Comparison of ENCODE assay signal across 10 cellular contexts in the genomic region with DNA sequence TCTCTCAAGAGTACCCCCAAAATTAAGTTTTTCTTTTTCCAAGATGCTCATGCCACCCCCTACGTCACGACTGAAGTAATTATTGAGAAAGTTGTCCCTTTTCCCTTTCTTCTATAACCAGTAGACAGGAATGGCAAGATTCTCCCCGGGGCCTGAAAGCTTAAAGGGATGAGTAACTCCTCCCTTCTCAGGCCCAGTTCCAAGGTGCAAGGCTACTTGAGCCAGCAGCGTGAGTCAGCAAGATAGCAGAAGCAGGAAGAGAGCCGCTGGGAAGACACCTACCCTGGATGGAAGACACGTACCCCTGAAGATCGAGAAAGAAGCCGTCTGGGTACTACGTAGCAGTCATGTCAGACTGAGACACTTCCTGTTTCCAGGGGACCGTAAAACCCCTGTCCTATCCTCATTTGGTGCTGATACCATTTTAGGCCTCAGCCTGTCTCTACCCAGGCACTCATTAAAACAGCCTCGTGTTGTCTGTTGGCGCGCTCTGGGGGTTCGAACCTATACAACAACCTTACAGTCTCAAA.
A peak's percentile ranks its signal among the peaks of the same experiment; 100 is the strongest.
DNase-seq lines count a peak whose midpoint lies in the region; ATAC-seq lines count a peak whose summit lies in the region.
"Had no signal": no experiment of that assay in that cellular context is flagged by ENCODE, and none has a peak within 500 bp of the region (broad histone marks: within the 10 kb centered on the region; RNA-seq: fewer than 3 reads in every experiment).

No MANE protein-coding gene starts in this region.

- DNase-seq in H4 (ENCODE audit: low spot score) (peak; percentile 27), amniotic epithelial cell (ENCODE audit: low read depth) (peak; percentile 89), left ventricle myocardium superior (peak; percentile 38), stromal cell of bone marrow (ENCODE audit: low read depth) (peak; percentile 38), G401 (ENCODE audit: low spot score) (no peak), HuH-7.5 (ENCODE audit: low spot score) (no peak)
- DNase-seq in activated T-cell treated with anti-CD3 and anti-CD28 coated beads, Interleukin-2, amount 50 U/mL, for 48 hours = no peak
- DNase-seq in activated effector memory CD4-positive, alpha-beta T cell treated with anti-CD3 and anti-CD28 coated beads, Interleukin-2, amount 50 U/mL, for 16 hours = no peak
- DNase-seq: activated B cell treated with CpG ODN at 0.5 μM for 24 hours; activated naive CD4-positive, alpha-beta T cell treated with anti-CD3 and anti-CD28 coated beads, Interleukin-2, amount 50 U/mL, for 16 hours had no signal

- ATAC-seq in left ventricle myocardium superior = no peak

- in situ Hi-C loops in G401 (cut with HindIII; ENCODE audit: low sequenced_read_pairs) = no loop called here

- intact Hi-C loops in left ventricle myocardium superior (cut with micrococcal nuclease) = no loop called here

Comparison
In these comparisons a context has a peak if more than half of its experiments do, and no peak if none do; other contexts are left out.
1. DNase-seq: peak in H4 (single experiment), amniotic epithelial cell (single experiment), left ventricle myocardium superior (single experiment) and stromal cell of bone marrow (single experiment); none in G401 (single experiment), HuH-7.5 (single experiment), activated T-cell treated with anti-CD3 and anti-CD28 coated beads, Interleukin-2, amount 50 U/mL, for 48 hours (0 of 2) and activated effector memory CD4-positive, alpha-beta T cell treated with anti-CD3 and anti-CD28 coated beads, Interleukin-2, amount 50 U/mL, for 16 hours (single experiment).